ENCODE assay signal across 8 cellular contexts in genomic region chr20:63956664-63957003, GRCh38. TPM values are rescaled to one million over a fixed set of nuclear protein-coding genes. Genes with fewer than 3 reads are reported as not detected.
A peak's percentile ranks its signal among the peaks of the same experiment; 100 is the strongest.
DNase-seq lines count a peak whose midpoint lies in the region; ATAC-seq and TF ChIP-seq lines count a peak whose summit lies in the region.

No MANE protein-coding gene starts in this region.

- intact Hi-C loops in adrenal gland (cut with DNase I) = no loop called here

- DNase-seq in GM12865 (ENCODE audit: low read depth) (no peak), adrenal gland (no peak), memory B cell (ENCODE audit: low spot score in 2 of 2) (no peak), HPDE6-E6E7 (ENCODE audit: extremely low spot score) (no peak), AG08396 (ENCODE audit: low spot score) (no peak), ureter (ENCODE audit: low spot score) (no peak), hippocampal formation (lab: John Stamatoyannopoulos, UW) (no peak)

- H3K27me3 Mint-ChIP-seq in memory B cell = no peaks in the 10 kb centered on the region

- peaks cover 31% of the 10 kb centered on the region for H3K4me1 Mint-ChIP-seq in memory B cell

- H3K27ac Mint-ChIP-seq in memory B cell = peak overlapping the region; percentile 47

- no peaks in the 10 kb centered on the region for H3K27me3 ChIP-seq in adrenal gland

- TF ChIP-seq POLR2A in adrenal gland (IDR thresholded peaks at IDR 0.05) = no peak

- H3K27ac ChIP-seq in adrenal gland = peak overlapping the region in 4 of 5 donors; percentile 18 to 75 (median 56)

- 1% methylated on average over 15 of the region's 15 CpGs for WGBS in adrenal gland, 4 donors

- peak; percentile 8 for ATAC-seq in HG03039 (IDR thresholded peaks at IDR 0.05; ENCODE audit: unreplicated experiment)
- peak; percentile 5 for ATAC-seq in memory B cell (ENCODE audit: low read depth)

- H3K9me3 Mint-ChIP-seq in memory B cell = no peaks in the 10 kb centered on the region

- peak overlapping the region; percentile 62 for H3K4me3 ChIP-seq in GM12865 (ENCODE audit: low read depth, low read length)
- peak overlapping the region in 2 of 4 donors; percentile 64 to 88 for H3K4me3 ChIP-seq in adrenal gland

- peak overlapping the region; percentile 82 for H3K4me3 Mint-ChIP-seq in memory B cell

- H3K9me3 ChIP-seq in adrenal gland (replicated peaks in 1 of 3) = no peaks in the 10 kb centered on the region

- peaks cover 11 to 37% of the 10 kb centered on the region in 2 donors for H3K4me1 ChIP-seq in adrenal gland (replicated peaks in 1 of 2)

- H3K36me3 ChIP-seq in adrenal gland (replicated peaks in 1 of 2) = peaks cover 0 to 17% of the 10 kb centered on the region in 2 donors

- H3K36me3 Mint-ChIP-seq in memory B cell = peaks cover 4% of the 10 kb centered on the region

- TF ChIP-seq CTCF in GM12865 (IDR thresholded peaks at IDR 0.05; ENCODE audit: insufficient read depth, low read depth, low read length, missing control alignments) = no peak
- no peak for TF ChIP-seq CTCF in adrenal gland (IDR thresholded peaks at IDR 0.05)

RNA-seq across cellular contexts. Expression of gene UCKL1, which starts 0.4 kb away (rescaled TPM):
- total RNA-seq in adrenal gland (10 to 100 TPM; 14.9 to 56.8 (median 37.2) TPM), ureter (47.6 TPM)
- polyA plus RNA-seq in adrenal gland = 100 to 1,000 TPM in 1 of 3 donors, 10 to 100 TPM in 2; 12.1 to 101 (median 91.3) TPM

RNA-seq across cellular contexts. Expression of gene ZNF512B, which starts 13.1 kb away (rescaled TPM):
- total RNA-seq in adrenal gland = 10 to 100 TPM in 6 of 8 donors, 1 to 10 TPM in 2; 8.5 to 24.7 (median 13.9) TPM
- polyA plus RNA-seq in adrenal gland = 10 to 100 TPM in 2 of 3 donors, 1 to 10 TPM in 1; 3.5 to 39.4 (median 12.1) TPM
- total RNA-seq in ureter = 31.2 TPM

RNA-seq across cellular contexts. Expression of gene SAMD10, which starts 22.8 kb away (rescaled TPM):
- 1 to 10 TPM; 1.1 to 8.8 (median 4.6) TPM for total RNA-seq in adrenal gland
- 1 to 10 TPM; 1.7 to 8.4 (median 4.4) TPM for polyA plus RNA-seq in adrenal gland
- total RNA-seq in ureter = 17.4 TPM

RNA-seq across cellular contexts. Expression of gene PRPF6, which starts 24.3 kb away (rescaled TPM):
- total RNA-seq in adrenal gland (10 to 100 TPM; 51.6 to 73.9 (median 58.4) TPM), ureter (75.0 TPM)
- 10 to 100 TPM; 48.3 to 49.8 (median 49.1) TPM for polyA plus RNA-seq in adrenal gland
